In the genomic region with DNA sequence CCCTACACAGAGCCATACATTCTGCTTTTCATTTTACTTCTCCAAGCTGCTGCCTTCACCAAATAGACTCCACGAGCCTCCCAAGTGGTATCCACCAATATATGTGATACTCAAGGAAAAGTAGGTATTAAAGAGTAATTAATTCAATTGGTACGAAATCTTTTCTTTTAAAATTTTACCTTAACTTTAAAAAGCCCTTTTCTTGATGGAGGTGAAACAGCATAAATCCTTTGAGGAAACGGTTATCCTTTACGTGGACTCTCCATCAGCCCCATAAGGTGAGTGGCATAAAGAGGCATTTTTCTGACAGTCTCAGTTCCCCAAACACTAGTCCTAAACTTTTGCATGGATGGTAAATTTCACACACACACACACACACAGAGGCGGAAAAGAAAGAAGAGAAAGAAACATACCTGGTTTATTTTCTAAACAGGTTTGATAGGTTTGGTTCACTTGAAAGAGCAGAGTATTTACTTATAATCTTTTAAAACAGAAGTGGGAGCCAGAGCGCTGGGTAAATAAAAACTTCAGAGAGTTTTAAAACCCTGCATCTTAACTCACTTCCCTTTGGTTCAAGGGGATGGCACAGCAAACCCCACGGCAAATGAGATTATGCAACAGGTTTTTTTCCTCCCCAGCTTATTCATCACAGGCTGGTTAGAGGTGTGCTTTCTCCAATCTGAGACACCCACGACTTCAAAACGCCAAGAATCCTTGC, we compare ENCODE assay signal across 8 cellular contexts. TPM values are rescaled to one million over a fixed set of nuclear protein-coding genes. Genes with fewer than 3 reads are reported as not detected.
DNase-seq lines count a peak whose midpoint lies in the region; ATAC-seq and TF ChIP-seq lines count a peak whose summit lies in the region.

No MANE protein-coding gene starts in this region.

- H3K27ac ChIP-seq in smooth muscle cell (ENCODE audit: low read depth) = peak overlapping the region; percentile 100

- peaks cover 31% of the 10 kb centered on the region for H3K4me1 Mint-ChIP-seq in T-helper 17 cell
- peaks cover 42% of the 10 kb centered on the region for H3K4me1 Mint-ChIP-seq in brain

- no peaks in the 10 kb centered on the region for H3K27me3 Mint-ChIP-seq in T-helper 17 cell
- H3K27me3 Mint-ChIP-seq in brain = peaks cover 13% of the 10 kb centered on the region

- H3K9ac ChIP-seq in smooth muscle cell (ENCODE audit: low read depth) = peak overlapping the region; percentile 100

- H3F3A ChIP-seq in smooth muscle cell (ENCODE audit: low read depth) = peaks cover 10% of the 10 kb centered on the region

- H3K9me3 ChIP-seq in T-helper 17 cell (ENCODE audit: control insufficient read depth, low read length, poor library complexity, severe bottlenecking) (no peaks in the 10 kb centered on the region), smooth muscle cell (replicated peaks; ENCODE audit: low read depth) (no peaks in the 10 kb centered on the region)

- ATAC-seq in T-helper 17 cell = peak; percentile 69
- ATAC-seq in GM21529 (IDR thresholded peaks at IDR 0.05; ENCODE audit: unreplicated experiment) = no peak

- peak overlapping the region; percentile 99 for H3K4me3 ChIP-seq in GM12864 (ENCODE audit: low read depth, low read length)
- peak overlapping the region; percentile 94 for H3K4me3 ChIP-seq in smooth muscle cell

- H3K4me2 ChIP-seq in smooth muscle cell = peak overlapping the region; percentile 100

- peaks cover 12% of the 10 kb centered on the region for H3K36me3 Mint-ChIP-seq in T-helper 17 cell (ENCODE audit: low read depth)
- H3K36me3 Mint-ChIP-seq in brain = peaks cover 23% of the 10 kb centered on the region

- H3K27ac Mint-ChIP-seq in T-helper 17 cell (peak overlapping the region; percentile 97), brain (peak overlapping the region; percentile 68 to 94 (median 84))

- peaks cover 43% of the 10 kb centered on the region for H3K79me2 ChIP-seq in smooth muscle cell (ENCODE audit: low read depth)

- H2AFZ ChIP-seq in smooth muscle cell (ENCODE audit: low read depth) = peak overlapping the region; percentile 78

- peaks cover 11 to 18% (median 15%) of the 10 kb centered on the region in 5 experiments for H3K9me3 Mint-ChIP-seq in brain

- peaks cover 15% of the 10 kb centered on the region for H3K4me1 ChIP-seq in smooth muscle cell (ENCODE audit: low read depth)

- TF ChIP-seq CTCF in GM12864 (IDR thresholded peaks at IDR 0.05; ENCODE audit: low read depth, low read length, missing control alignments) = no peak
- TF ChIP-seq CTCF in brain (conservative IDR thresholded peaks at IDR 0.05) = no peak
- TF ChIP-seq CTCF in smooth muscle cell (IDR thresholded peaks at IDR 0.05; ENCODE audit: borderline replicate concordance, insufficient read depth, poor library complexity, severe bottlenecking) = no peak

- no peaks in the 10 kb centered on the region for H3K36me3 ChIP-seq in smooth muscle cell (ENCODE audit: low read depth)

- no peaks in the 10 kb centered on the region for H3K27me3 ChIP-seq in smooth muscle cell (ENCODE audit: low read depth)

- peaks cover 19% of the 10 kb centered on the region for H4K20me1 ChIP-seq in smooth muscle cell (ENCODE audit: low read depth)

- peak overlapping the region; percentile 91 for H3K4me3 Mint-ChIP-seq in T-helper 17 cell
- H3K4me3 Mint-ChIP-seq in brain = peak overlapping the region; percentile 84 to 92 (median 89)

- peak; percentile 66 for DNase-seq in GM12864 (ENCODE audit: low read depth)
- DNase-seq in LoVo (ENCODE audit: low spot score) = peak; percentile 80
- peak; percentile 18 to 54 (median 47) for DNase-seq in T-helper 17 cell
- peak; percentile 84 for DNase-seq in iris pigment epithelial cell (ENCODE audit: low read depth)
- no peak for DNase-seq in smooth muscle cell (lab: John Stamatoyannopoulos, UW; ENCODE audit: unreplicated experiment)
- no peak for DNase-seq in iPS-NIHi11 (ENCODE audit: low spot score)

- 7% methylated on average over 9 of the region's 9 CpGs for WGBS in smooth muscle cell (ENCODE audit: low lambda C conversion rate)

RNA-seq across cellular contexts. Expression of gene DUSP16, which starts 1.9 kb away (rescaled TPM):
- 10 to 100 TPM; 81.1 to 94.8 TPM for total RNA-seq in T-helper 17 cell
- polyA plus RNA-seq in brain (ENCODE audit: insufficient read depth, low read depth, low replicate concordance) = 33.7 TPM
- 10.8 and 13.0 TPM in 2 replicates for total RNA-seq in smooth muscle cell
- 1.2 and 2.0 TPM in 2 replicates for polyA plus RNA-seq in smooth muscle cell

RNA-seq across cellular contexts. Expression of gene CREBL2, which starts 50.9 kb away (rescaled TPM):
- total RNA-seq in T-helper 17 cell (10 to 100 TPM; 25.6 to 37.2 TPM), smooth muscle cell (6.6 and 8.2 TPM in 2 replicates)
- polyA plus RNA-seq in brain (ENCODE audit: insufficient read depth, low read depth, low replicate concordance) (34.8 TPM), smooth muscle cell (4.2 and 5.3 TPM in 2 replicates)

Comparison
In these comparisons a context has a peak if more than half of its experiments do, and no peak if none do; other contexts are left out.
1. DNase-seq: peak in GM12864 (single experiment), LoVo (single experiment), T-helper 17 cell (3 of 3) and iris pigment epithelial cell (single experiment); none in smooth muscle cell (single experiment) and iPS-NIHi11 (single experiment).